In the genomic region with DNA sequence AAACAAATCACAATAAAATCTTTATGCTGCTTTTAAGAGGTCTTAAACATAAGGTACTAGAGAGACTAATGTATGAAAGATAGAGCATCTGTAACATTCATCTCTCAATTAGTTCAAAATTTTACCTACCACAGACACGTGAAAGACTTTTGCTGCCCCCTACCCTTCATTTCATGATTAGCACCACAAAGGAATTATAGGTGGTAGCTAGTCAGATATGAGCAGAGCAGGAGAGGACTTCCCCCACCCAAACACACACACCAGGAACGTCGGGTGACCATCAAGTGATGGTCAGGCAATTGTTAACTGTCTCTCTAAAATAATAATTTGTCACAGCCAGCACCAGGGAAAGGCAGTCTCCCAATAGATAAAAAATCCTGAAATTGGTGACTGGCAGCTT, we compare ENCODE assay signal across 11 cellular contexts.
DNase-seq lines count a peak whose midpoint lies in the region; ATAC-seq and TF ChIP-seq lines count a peak whose summit lies in the region.
"Had no signal": no experiment of that assay in that cellular context is flagged by ENCODE, and none has a peak within 500 bp of the region (broad histone marks: within the 10 kb centered on the region; RNA-seq: fewer than 3 reads in every experiment).

No MANE protein-coding gene starts in this region.

- DNase-seq in DMS 273 (lab: John Stamatoyannopoulos, UW; ENCODE audit: unreplicated experiment) (peak; percentile 53), DMS 273 treated with DMSO at 0.1 percent for 48 hours (lab: John Stamatoyannopoulos, UW) (no peak), NCI-H1694 (lab: John Stamatoyannopoulos, UW) (peak; percentile 35), astrocyte of the cerebellum (ENCODE audit: low read depth) (peak; percentile 9), putamen (ENCODE audit: low spot score) (peak; percentile 4), mucosa of gallbladder (ENCODE audit: low spot score) (no peak), testis (no peak)
- DNase-seq: activated naive CD8-positive, alpha-beta T cell treated with anti-CD3 and anti-CD28 coated beads for 36 hours; Right ventricle myocardium superior had no signal

- intact Hi-C loops in testis (cut with DNase I; ENCODE audit: low total_unique reads): no loop called here

- H3K9me3 ChIP-seq in testis: no peaks in the 10 kb centered on the region
- H3K9me3 ChIP-seq: A549 had no signal

- no peaks in the 10 kb centered on the region for H3K36me3 ChIP-seq in testis (ENCODE audit: low read depth, missing control alignments)

- WGBS in testis, 2 donors: 21 to 39% methylated on average over 3 of the region's 3 CpGs

- H3K4me3 ChIP-seq in astrocyte of the cerebellum (ENCODE audit: low read depth, low read length) (no peak overlapping the region), testis (no peak overlapping the region)
- H3K4me3 ChIP-seq: A549 had no signal

- H3K27me3 ChIP-seq in testis: no peaks in the 10 kb centered on the region

- H3K4me1 ChIP-seq in testis: no peaks in the 10 kb centered on the region
- H3K4me1 ChIP-seq: A549 had no signal

- in situ Hi-C loops in astrocyte of the cerebellum (cut with HindIII; ENCODE audit: low sequenced_read_pairs): no loop called here

- no peak for ATAC-seq in activated CD4-positive, CD25-positive, alpha-beta regulatory T cell treated with anti-CD3 and anti-CD28 coated beads, Interleukin-2, amount 50 U/mL, for 24 hours
- ATAC-seq: A549 had no signal

- no peak for TF ChIP-seq POLR2A in testis (IDR thresholded peaks at IDR 0.05)

- peak; percentile 49 for TF ChIP-seq CTCF in astrocyte of the cerebellum (IDR thresholded peaks at IDR 0.05; ENCODE audit: low read depth, low read length, missing control alignments)
- TF ChIP-seq CTCF in testis (IDR thresholded peaks at IDR 0.05): peak in 1 of 3 experiments; percentile 27

- H3K27ac ChIP-seq in testis: no peak overlapping the region
- H3K27ac ChIP-seq: A549 had no signal

Comparison
In these comparisons a context has a peak if more than half of its experiments do, and no peak if none do; other contexts are left out.
1. DNase-seq: peak in DMS 273 (single experiment), NCI-H1694 (single experiment), astrocyte of the cerebellum (single experiment) and putamen (single experiment); none in DMS 273 treated with DMSO at 0.1 percent for 48 hours (single experiment), mucosa of gallbladder (single experiment) and testis (single experiment).